ENCODE assay signal across 10 cellular contexts in genomic region chr3:107942244-107942643, GRCh38.
DNase-seq lines count a peak whose midpoint lies in the region; ATAC-seq lines count a peak whose summit lies in the region.
"Had no signal": no experiment of that assay in that cellular context is flagged by ENCODE, and none has a peak within 500 bp of the region (broad histone marks: within the 10 kb centered on the region; RNA-seq: fewer than 3 reads in every experiment).

No MANE protein-coding gene starts in this region.

- DNase-seq in activated CD4-positive, alpha-beta T cell treated with anti-CD3 and anti-CD28 coated beads, Interleukin-2, amount 50 U/mL, for 48 hours, result peak; percentile 17 to 32
- DNase-seq in activated CD4-positive, alpha-beta T cell treated with anti-CD3 and anti-CD28 coated beads, Interleukin-2, amount 50 U/mL, for 1 hour, result no peak
- DNase-seq in activated naive CD8-positive, alpha-beta T cell treated with anti-CD3 and anti-CD28 coated beads, Interleukin-2, amount 50 U/mL, for 24 hours, result peak; percentile 9
- peak; percentile 40 for DNase-seq in stimulated activated CD8-positive, alpha-beta memory T cell treated with anti-CD3 and anti-CD28 coated beads, Interleukin-4, amount 100 ng/mL, for 48 hours
- DNase-seq in GF-D8 (lab: John Stamatoyannopoulos, UW) (no peak), germinal center (ENCODE audit: low spot score) (no peak)
- DNase-seq: left ventricle myocardium superior had no signal

- ATAC-seq in HG03520 (IDR thresholded peaks at IDR 0.05; ENCODE audit: unreplicated experiment), result peak; percentile 80
- peak; percentile 99 for ATAC-seq in activated naive CD8-positive, alpha-beta T cell treated with anti-CD3 and anti-CD28 coated beads, Interleukin-2, amount 50 U/mL, for 24 hours
- no peak for ATAC-seq in HG03095 (IDR thresholded peaks at IDR 0.05; ENCODE audit: unreplicated experiment)
- ATAC-seq: K562, left ventricle myocardium superior had no signal

- H3K27me3 Mint-ChIP-seq in activated naive CD8-positive, alpha-beta T cell treated with anti-CD3 and anti-CD28 coated beads, Interleukin-2, amount 50 U/mL, for 24 hours, result no peaks in the 10 kb centered on the region

- no peaks in the 10 kb centered on the region for H3K36me3 Mint-ChIP-seq in activated naive CD8-positive, alpha-beta T cell treated with anti-CD3 and anti-CD28 coated beads, Interleukin-2, amount 50 U/mL, for 24 hours (ENCODE audit: low read depth)

- H3K9me3 Mint-ChIP-seq in activated naive CD8-positive, alpha-beta T cell treated with anti-CD3 and anti-CD28 coated beads, Interleukin-2, amount 50 U/mL, for 24 hours, result no peaks in the 10 kb centered on the region

- no peak overlapping the region for H3K4me3 Mint-ChIP-seq in activated naive CD8-positive, alpha-beta T cell treated with anti-CD3 and anti-CD28 coated beads, Interleukin-2, amount 50 U/mL, for 24 hours

- H3K4me1 Mint-ChIP-seq in activated naive CD8-positive, alpha-beta T cell treated with anti-CD3 and anti-CD28 coated beads, Interleukin-2, amount 50 U/mL, for 24 hours, result peaks cover 31% of the 10 kb centered on the region

- H3K27ac Mint-ChIP-seq in activated naive CD8-positive, alpha-beta T cell treated with anti-CD3 and anti-CD28 coated beads, Interleukin-2, amount 50 U/mL, for 24 hours, result peak overlapping the region; percentile 32

Comparison
In these comparisons a context has a peak if more than half of its experiments do, and no peak if none do; other contexts are left out.
1. DNase-seq: peak in activated CD4-positive, alpha-beta T cell treated with anti-CD3 and anti-CD28 coated beads, Interleukin-2, amount 50 U/mL, for 48 hours (2 of 2), activated naive CD8-positive, alpha-beta T cell treated with anti-CD3 and anti-CD28 coated beads, Interleukin-2, amount 50 U/mL, for 24 hours (single experiment) and stimulated activated CD8-positive, alpha-beta memory T cell treated with anti-CD3 and anti-CD28 coated beads, Interleukin-4, amount 100 ng/mL, for 48 hours (single experiment); none in activated CD4-positive, alpha-beta T cell treated with anti-CD3 and anti-CD28 coated beads, Interleukin-2, amount 50 U/mL, for 1 hour (single experiment), GF-D8 (single experiment) and germinal center (single experiment).